Comparison of ENCODE assay signal across 7 cellular contexts in the genomic region with DNA sequence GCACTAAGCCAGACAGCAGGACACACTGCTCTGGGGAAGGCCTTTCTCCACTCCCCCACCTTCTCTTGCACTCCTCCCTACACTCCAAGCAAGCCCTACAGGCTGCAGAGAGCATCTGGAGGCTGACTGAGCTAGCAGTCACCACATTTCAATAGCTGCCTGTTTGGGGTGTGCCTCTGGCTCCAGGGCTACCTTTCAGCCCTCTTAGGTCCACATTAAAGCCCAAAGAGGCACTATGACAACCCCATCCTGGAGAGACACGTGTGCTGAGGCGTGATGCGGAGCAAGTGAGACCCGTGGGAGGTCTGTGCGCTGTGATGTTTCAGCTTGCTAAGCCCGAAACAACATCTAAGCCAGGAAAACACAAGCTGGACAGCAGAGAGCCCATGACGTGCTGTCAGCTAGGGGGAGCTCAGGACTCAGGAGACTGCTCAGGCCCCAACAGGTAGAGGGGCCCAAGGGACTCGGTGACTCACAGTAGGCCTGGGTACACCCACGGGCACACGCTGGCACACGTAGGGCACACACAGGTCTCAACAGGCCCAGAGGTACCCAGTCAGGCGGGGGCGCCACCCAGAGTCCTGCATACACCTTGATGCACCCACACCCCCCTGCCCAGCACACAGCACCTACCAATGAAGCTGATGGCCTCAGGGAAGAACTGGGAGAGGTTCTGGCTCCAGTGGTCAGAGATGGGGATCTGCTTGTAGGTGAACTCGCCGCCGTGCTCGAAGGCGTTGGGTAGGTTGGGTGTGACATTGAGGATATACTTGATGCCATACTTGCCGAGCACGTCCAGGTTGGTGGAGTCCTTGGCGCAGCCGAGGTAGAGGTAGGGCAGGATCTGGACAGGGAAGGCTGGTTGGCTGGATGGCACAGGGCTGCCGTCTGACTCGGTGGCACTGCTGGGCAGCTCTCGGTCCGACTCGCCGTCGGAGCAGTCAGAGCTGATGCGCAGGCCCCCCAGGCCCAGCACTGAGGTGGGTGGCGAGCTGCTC. TPM values are rescaled to one million over a fixed set of nuclear protein-coding genes. Genes with fewer than 3 reads are reported as not detected.
DNase-seq lines count a peak whose midpoint lies in the region; ATAC-seq and TF ChIP-seq lines count a peak whose summit lies in the region.

No MANE protein-coding gene starts in this region.

- TF ChIP-seq CTCF in epithelial cell of esophagus (IDR thresholded peaks at IDR 0.05; ENCODE audit: insufficient read depth, low read depth, low read length, missing control alignments), result peak; percentile 64

- H3K4me3 ChIP-seq in epithelial cell of esophagus (ENCODE audit: low read length), result peak overlapping the region; percentile 87

- ATAC-seq in GM21447 (IDR thresholded peaks at IDR 0.05; ENCODE audit: unreplicated experiment), result no peak
- no peak for ATAC-seq in HG03175 (IDR thresholded peaks at IDR 0.05; ENCODE audit: unreplicated experiment)

- DNase-seq in HT1080 (ENCODE audit: low read depth), result peak; percentile 55
- DNase-seq in activated CD4-positive, alpha-beta T cell treated with anti-CD3 and anti-CD28 coated beads, Interleukin-2, amount 50 U/mL, for 4 hours, result peak; percentile 48 to 58
- peak; percentile 100 for DNase-seq in epithelial cell of esophagus (ENCODE audit: low read depth)
- DNase-seq in occipital lobe (lab: John Stamatoyannopoulos, UW), result peak; percentile 66
- peak; percentile 88 for DNase-seq in ureter (ENCODE audit: low spot score)

RNA-seq across cellular contexts. Expression of a gene that starts 2.8 kb away (rescaled TPM):
- total RNA-seq in HT1080 (2014; rRNA removed; shearing (Covaris generic)), result 31.9 and 39.9 TPM in 2 replicates
- polyA plus RNA-seq in HT1080 (2015; cell fraction: cytosol; rRNA removed), result 25.3 and 26.9 TPM in 2 replicates
- polyA plus RNA-seq in HT1080 (2015; cell fraction: nucleus; rRNA removed), result 16.4 and 17.2 TPM in 2 replicates
- total RNA-seq in occipital lobe (10.8 TPM), ureter (22.2 TPM)

RNA-seq across cellular contexts. Expression of a gene that starts 57.9 kb away (rescaled TPM):
- 1,388 and 1,455 TPM in 2 replicates for total RNA-seq in HT1080 (2014; rRNA removed; shearing (Covaris generic))
- 1,897 and 2,150 TPM in 2 replicates for polyA plus RNA-seq in HT1080 (2015; cell fraction: cytosol; rRNA removed)
- polyA plus RNA-seq in HT1080 (2015; cell fraction: nucleus; rRNA removed), result 718 and 788 TPM in 2 replicates
- total RNA-seq in occipital lobe, result 778 TPM
- total RNA-seq in ureter, result 1,577 TPM
